11 cellular contexts compared by ENCODE assay signal in genomic region chr17:17036520-17036998, GRCh38. TPM values are rescaled to one million over a fixed set of nuclear protein-coding genes. Genes with fewer than 3 reads are reported as not detected.
DNase-seq lines count a peak whose midpoint lies in the region; ATAC-seq and TF ChIP-seq lines count a peak whose summit lies in the region.
"Had no signal": no experiment of that assay in that cellular context is flagged by ENCODE, and none has a peak within 500 bp of the region (broad histone marks: within the 10 kb centered on the region; RNA-seq: fewer than 3 reads in every experiment).

No MANE protein-coding gene starts in this region.

- H3K4me3 Mint-ChIP-seq in activated CD8-positive, alpha-beta T cell treated with anti-CD3 and anti-CD28 coated beads for 36 hours = no peak overlapping the region

- POLR2A ChIA-PET in activated CD8-positive, alpha-beta T cell treated with anti-CD3 and anti-CD28 coated beads for 36 hours (lab: Charles Lee) = no interaction called here

- TF ChIP-seq CTCF in GM12865 (IDR thresholded peaks at IDR 0.05; ENCODE audit: insufficient read depth, low read depth, low read length, missing control alignments) (no peak), uterus (IDR thresholded peaks at IDR 0.05) (no peak)
- TF ChIP-seq CTCF in activated CD8-positive, alpha-beta T cell treated with anti-CD3 and anti-CD28 coated beads for 36 hours (IDR thresholded peaks at IDR 0.05) = no peak

- CTCF ChIA-PET in activated CD8-positive, alpha-beta T cell treated with anti-CD3 and anti-CD28 coated beads for 36 hours (lab: Charles Lee) = interaction anchor here (1.1 to 2.3 kb wide), 2 partner anchors 35 to 44 kb away, joined by 6 to 8 read pairs; no protein-coding TSS in a partner anchor

- H3K4me1 ChIP-seq in skeletal muscle tissue (ENCODE audit: control insufficient read depth in 3 of 3, insufficient read depth in 3 of 3, low read length in 3 of 3) (peaks cover 28 to 42% (median 35%) of the 10 kb centered on the region in 3 donors), uterus (peaks cover 0 to 6% of the 10 kb centered on the region in 2 donors)

- no peak overlapping the region for H3K4me3 ChIP-seq in GM12865 (ENCODE audit: low read depth, low read length)
- H3K4me3 ChIP-seq in skeletal muscle tissue (ENCODE audit: low read length in 3 of 3) = peak overlapping the region in 2 of 3 donors; percentile 1 to 52
- no peak overlapping the region for H3K4me3 ChIP-seq in uterus

- ATAC-seq in SK-N-SH treated with all-trans-retinoic acid at 6 μM for 48 hours = peak; percentile 12
- ATAC-seq in left cardiac atrium = peak; percentile 25 to 72
- ATAC-seq in activated CD8-positive, alpha-beta T cell treated with anti-CD3 and anti-CD28 coated beads for 36 hours = no peak
- no peak for ATAC-seq in GM19455 (IDR thresholded peaks at IDR 0.05; ENCODE audit: unreplicated experiment)
- no peak for ATAC-seq in HG03045 (IDR thresholded peaks at IDR 0.05; ENCODE audit: unreplicated experiment)
- ATAC-seq: left colon had no signal

- peaks cover 7% of the 10 kb centered on the region for H3K4me1 Mint-ChIP-seq in activated CD8-positive, alpha-beta T cell treated with anti-CD3 and anti-CD28 coated beads for 36 hours (ENCODE audit: low read depth)

- intact Hi-C loops in left cardiac atrium (cut with DNase I) = no loop called here
- intact Hi-C loops in uterus (cut with DNase I; ENCODE audit: low total_unique reads) = no loop called here
- intact Hi-C loops in activated CD8-positive, alpha-beta T cell treated with anti-CD3 and anti-CD28 coated beads for 36 hours (cut with micrococcal nuclease) = no loop called here

- no peak for TF ChIP-seq POLR2A in uterus (IDR thresholded peaks at IDR 0.05)

- no peaks in the 10 kb centered on the region for H3K36me3 ChIP-seq in skeletal muscle tissue (ENCODE audit: control insufficient read depth in 3 of 3, insufficient read depth in 3 of 3, low read length in 3 of 3)
- no peaks in the 10 kb centered on the region for H3K36me3 ChIP-seq in uterus

- peak; percentile 13 for DNase-seq in GM12865 (ENCODE audit: low read depth)
- peak; percentile 62 for DNase-seq in left cardiac atrium
- DNase-seq in uterus = no peak
- no peak for DNase-seq in activated CD8-positive, alpha-beta T cell treated with anti-CD3 and anti-CD28 coated beads for 36 hours
- DNase-seq: DMS53, left colon, NCI-H446 treated with DMSO at 0.1 percent for 48 hours had no signal

- peak overlapping the region; percentile 73 for H3K27ac ChIP-seq in skeletal muscle tissue (ENCODE audit: low read depth, low read length)
- no peak overlapping the region for H3K27ac ChIP-seq in uterus

- H3K27me3 ChIP-seq in skeletal muscle tissue (ENCODE audit: control insufficient read depth in 3 of 3, insufficient read depth in 3 of 3, low read length in 3 of 3) = no peaks in the 10 kb centered on the region
- H3K27me3 ChIP-seq in uterus = no peaks in the 10 kb centered on the region

- peak overlapping the region; percentile 34 to 68 (median 46) for H3K9ac ChIP-seq in skeletal muscle tissue (ENCODE audit: low read depth in 1 of 3, low read length in 3 of 3)

- no peaks in the 10 kb centered on the region for H3K9me3 Mint-ChIP-seq in activated CD8-positive, alpha-beta T cell treated with anti-CD3 and anti-CD28 coated beads for 36 hours

- no peak overlapping the region for H3K27ac Mint-ChIP-seq in activated CD8-positive, alpha-beta T cell treated with anti-CD3 and anti-CD28 coated beads for 36 hours

- H3K27me3 Mint-ChIP-seq in activated CD8-positive, alpha-beta T cell treated with anti-CD3 and anti-CD28 coated beads for 36 hours = no peaks in the 10 kb centered on the region

- H3K36me3 Mint-ChIP-seq in activated CD8-positive, alpha-beta T cell treated with anti-CD3 and anti-CD28 coated beads for 36 hours (ENCODE audit: low read depth) = no peaks in the 10 kb centered on the region

- H3K9me3 ChIP-seq in skeletal muscle tissue (ENCODE audit: control insufficient read depth in 3 of 3, low read length in 3 of 3) = no peaks in the 10 kb centered on the region
- H3K9me3 ChIP-seq in uterus = no peaks in the 10 kb centered on the region

TF ChIP-seq in SK-N-SH treated with all-trans-retinoic acid at 6 μM for 48 hours, 23 proteins besides CTCF, POLR2A, EP300 and RAD21:
- TF ChIP-seq ZNF565 (CRISPR knock-in tag; conservative IDR thresholded peaks at IDR 0.05; ENCODE audit: low read depth) = no peak
- no peak for TF ChIP-seq PATZ1 (CRISPR knock-in tag; IDR thresholded peaks at IDR 0.05; ENCODE audit: borderline replicate concordance)
- TF ChIP-seq SNAI2 (CRISPR knock-in tag; IDR thresholded peaks at IDR 0.05) = no peak
- TF ChIP-seq PPARA (CRISPR knock-in tag; IDR thresholded peaks at IDR 0.05; ENCODE audit: borderline replicate concordance) = no peak
- no peak for TF ChIP-seq CSRNP3 (CRISPR knock-in tag; IDR thresholded peaks at IDR 0.05)
- TF ChIP-seq ZFP3 (CRISPR knock-in tag; IDR thresholded peaks at IDR 0.05) = no peak
- TF ChIP-seq CSDC2 (CRISPR knock-in tag; IDR thresholded peaks at IDR 0.05) = no peak
- TF ChIP-seq GLIS3 (CRISPR knock-in tag; IDR thresholded peaks at IDR 0.05) = no peak
- TF ChIP-seq ZFP30 (CRISPR knock-in tag; IDR thresholded peaks at IDR 0.05) = no peak
- TF ChIP-seq ARNTL (CRISPR knock-in tag; IDR thresholded peaks at IDR 0.05; ENCODE audit: borderline replicate concordance, low read depth) = no peak
- no peak for TF ChIP-seq BACH2 (CRISPR knock-in tag; IDR thresholded peaks at IDR 0.05; ENCODE audit: borderline replicate concordance)
- TF ChIP-seq ZNF8 (CRISPR knock-in tag; IDR thresholded peaks at IDR 0.05) = no peak
- no peak for TF ChIP-seq RARB (CRISPR knock-in tag; IDR thresholded peaks at IDR 0.05)
- no peak for TF ChIP-seq ZNF70 (CRISPR knock-in tag; IDR thresholded peaks at IDR 0.05)
- TF ChIP-seq TCF4 (CRISPR knock-in tag; IDR thresholded peaks at IDR 0.05; ENCODE audit: borderline replicate concordance) = no peak
- no peak for TF ChIP-seq ISL1 (CRISPR knock-in tag; IDR thresholded peaks at IDR 0.05)
- TF ChIP-seq POU6F1 (CRISPR knock-in tag; IDR thresholded peaks at IDR 0.05; ENCODE audit: borderline replicate concordance, low read depth) = no peak
- no peak for TF ChIP-seq ZC3H10 (CRISPR knock-in tag; IDR thresholded peaks at IDR 0.05)
- no peak for TF ChIP-seq CREB5 (CRISPR knock-in tag; IDR thresholded peaks at IDR 0.05; ENCODE audit: low read depth)

RNA-seq across cellular contexts. Expression of gene MPRIP, which starts 5.7 kb away (rescaled TPM):
- 100 to 1,000 TPM; 247 to 329 TPM for total RNA-seq in left cardiac atrium
- 79.3 TPM for total RNA-seq in skeletal muscle tissue
- 100 to 1,000 TPM in 2 of 4 donors, 10 to 100 TPM in 2; 61.5 to 407 (median 103) TPM for total RNA-seq in uterus
- total RNA-seq in activated CD8-positive, alpha-beta T cell treated with anti-CD3 and anti-CD28 coated beads for 36 hours = 100 to 1,000 TPM; 132 to 135 TPM

Comparison
In these comparisons a context has a peak if more than half of its experiments do, and no peak if none do; other contexts are left out.
1. DNase-seq: peak in GM12865 (single experiment) and left cardiac atrium (single experiment); none in uterus (0 of 2) and activated CD8-positive, alpha-beta T cell treated with anti-CD3 and anti-CD28 coated beads for 36 hours (single experiment).
2. H3K4me3 ChIP-seq: peak in skeletal muscle tissue (2 of 3); none in GM12865 (single experiment) and uterus (0 of 2).
3. ATAC-seq: peak in SK-N-SH treated with all-trans-retinoic acid at 6 μM for 48 hours (single experiment) and left cardiac atrium (2 of 2); none in activated CD8-positive, alpha-beta T cell treated with anti-CD3 and anti-CD28 coated beads for 36 hours (single experiment), GM19455 (single experiment) and HG03045 (single experiment).